In genomic region chr5:14465086-14465485, GRCh38 we compare ENCODE assay signal across 17 cellular contexts.
DNase-seq lines count a peak whose midpoint lies in the region; ATAC-seq and TF ChIP-seq lines count a peak whose summit lies in the region.
"Had no signal": no experiment of that assay in that cellular context is flagged by ENCODE, and none has a peak within 500 bp of the region (broad histone marks: within the 10 kb centered on the region; RNA-seq: fewer than 3 reads in every experiment).

No MANE protein-coding gene starts in this region.

- H3K9me2 ChIP-seq in PC-3 (replicated peaks; ENCODE audit: low read length) = no peaks in the 10 kb centered on the region

- H3K27me3 ChIP-seq in H9 (ENCODE audit: insufficient read depth, low read length) = no peaks in the 10 kb centered on the region
- H3K27me3 ChIP-seq in PC-3 (ENCODE audit: low read length) = no peaks in the 10 kb centered on the region
- H3K27me3 ChIP-seq in psoas muscle (ENCODE audit: insufficient read depth in 3 of 3, low read length in 2 of 3) = no peaks in the 10 kb centered on the region
- H3K27me3 ChIP-seq: breast epithelium had no signal

- intact Hi-C loops in PC-3 (cut with micrococcal nuclease) (no loop called here), psoas muscle (cut with DNase I) (no loop called here)

- no peaks in the 10 kb centered on the region for H3K27me3 Mint-ChIP-seq in H9 (ENCODE audit: low read depth)
- H3K27me3 Mint-ChIP-seq: activated B cell treated with CpG ODN at 0.5 μM for 24 hours had no signal

- no peak overlapping the region for H3K4ac ChIP-seq in H9 (ENCODE audit: low read depth, low read length)

- H3K4me3 Mint-ChIP-seq in H9 = no peak overlapping the region
- H3K4me3 Mint-ChIP-seq: activated B cell treated with CpG ODN at 0.5 μM for 24 hours had no signal

- CTCF ChIA-PET in PC-3 (lab: Charles Lee) = no interaction called here
- CTCF ChIA-PET in RWPE1 (lab: Yijun Ruan, JAX) = no interaction called here

- H2AFZ ChIP-seq in H9 (ENCODE audit: low read length) (no peak overlapping the region), PC-3 (ENCODE audit: low read length) (no peak overlapping the region)

- no peak overlapping the region for H2BK5ac ChIP-seq in H9 (ENCODE audit: insufficient read length, low read length)

- H3K56ac ChIP-seq in H9 (ENCODE audit: insufficient read length, low read depth, low read length) = no peak overlapping the region

- H4K20me1 ChIP-seq in H9 (ENCODE audit: control insufficient read depth, insufficient read depth, insufficient read length) (no peaks in the 10 kb centered on the region), PC-3 (ENCODE audit: low read length) (no peaks in the 10 kb centered on the region)

- H4K5ac ChIP-seq in H9 (ENCODE audit: insufficient read length, low read depth, low read length) = no peak overlapping the region

- H2AK5ac ChIP-seq in H9 (ENCODE audit: insufficient read length, low read length) = no peak overlapping the region

- ATAC-seq in PC-3 = no peak
- ATAC-seq in psoas muscle = peak in 3 of 4 donors; percentile 71 to 78 (median 72)

- no peak for TF ChIP-seq CTCF in H9 (conservative IDR thresholded peaks at IDR 0.05)
- TF ChIP-seq CTCF in PC-3 (conservative IDR thresholded peaks at IDR 0.05; ENCODE audit: low read depth, low read length) = no peak
- TF ChIP-seq CTCF in fibroblast of mammary gland (conservative IDR thresholded peaks at IDR 0.05; ENCODE audit: control insufficient read depth, insufficient read depth, low read depth, low read length) = no peak
- no peak for TF ChIP-seq CTCF in psoas muscle (IDR thresholded peaks at IDR 0.05)
- no peak for TF ChIP-seq CTCF in RWPE1 (conservative IDR thresholded peaks at IDR 0.05; ENCODE audit: low read depth)

- no peak overlapping the region for H3K23ac ChIP-seq in H9 (ENCODE audit: insufficient read length, low read depth, low read length)

- no peak overlapping the region for H4K91ac ChIP-seq in H9 (ENCODE audit: insufficient read length, low read depth, low read length)

- POLR2A ChIA-PET in PC-3 (lab: Charles Lee; ENCODE audit: unreplicated experiment) = interaction anchor here (0.7 kb wide), 1 partner anchor 10 kb away, joined by 5 read pairs; no protein-coding TSS in a partner anchor
- POLR2A ChIA-PET in RWPE1 (lab: Yijun Ruan, JAX; ENCODE audit: low non-redundant PET) = interaction anchor here (0.6 kb wide), 1 partner anchor 19 kb away, joined by 7 read pairs; no protein-coding TSS in a partner anchor

- H2BK20ac ChIP-seq in H9 (ENCODE audit: low read depth, low read length, poor library complexity, severe bottlenecking) = no peak overlapping the region

- H3K9ac ChIP-seq in H9 (ENCODE audit: extremely low read depth, insufficient read length, low read length) = no peak overlapping the region
- H3K9ac ChIP-seq in PC-3 (ENCODE audit: low read length) = no peak overlapping the region

- H3K79me2 ChIP-seq in H9 (ENCODE audit: insufficient read depth, low read length) (no peaks in the 10 kb centered on the region), PC-3 (ENCODE audit: low read length) (peaks cover 3% of the 10 kb centered on the region; the same call in 1 of the 2 replicates)

- DNase-seq in H9 = no peak
- DNase-seq in PC-3 = no peak
- peak; percentile 81 for DNase-seq in fibroblast of mammary gland (ENCODE audit: low read depth)
- no peak for DNase-seq in psoas muscle
- DNase-seq in substantia nigra (lab: John Stamatoyannopoulos, UW) = no peak
- DNase-seq in cortex of kidney (lab: John Stamatoyannopoulos, UW) = no peak
- no peak for DNase-seq in T-helper 2 cell
- DNase-seq in RWPE1 (ENCODE audit: low spot score) = no peak
- DNase-seq: activated B cell treated with CpG ODN at 0.5 μM for 24 hours; activated naive CD4-positive, alpha-beta T cell treated with anti-CD3 and anti-CD28 coated beads, Interleukin-2, amount 50 U/mL, for 16 hours; effector CD8-positive, alpha-beta T cell; islet precursor cell; NCI-H2227 treated with DMSO at 0.1 percent for 48 hours; posterior cingulate gyrus; stimulated activated CD4-positive, alpha-beta T cell treated with anti-CD3 and anti-CD28 coated beads, Interleukin-15, amount 100 ng/mL, for 24 hours had no signal

- no peak overlapping the region for H2BK120ac ChIP-seq in H9 (ENCODE audit: low read depth, low read length, poor library complexity, severe bottlenecking)

- H3T11ph ChIP-seq in H9 (ENCODE audit: low read length) = no peak overlapping the region

- no peaks in the 10 kb centered on the region for H3F3A ChIP-seq in PC-3 (ENCODE audit: low read length, unreplicated experiment)

- no peaks in the 10 kb centered on the region for H3K79me1 ChIP-seq in H9 (ENCODE audit: insufficient read depth, low read depth, low read length, poor library complexity, severe bottlenecking)

- peaks cover 8 to 9% of the 10 kb centered on the region in 2 experiments for H3K4me1 Mint-ChIP-seq in H9
- H3K4me1 Mint-ChIP-seq: activated B cell treated with CpG ODN at 0.5 μM for 24 hours had no signal

- no peak overlapping the region for H2BK12ac ChIP-seq in H9 (ENCODE audit: insufficient read length, low read depth, low read length)

- no peak overlapping the region for H4K8ac ChIP-seq in H9 (replicated peaks; ENCODE audit: insufficient read length, low read depth, low read length)

- no CpG with 5 or more reads among the region's 4 CpGs for WGBS in H9 (ENCODE audit: extremely low coverage, insufficient read length, low lambda C conversion rate)
- WGBS in psoas muscle, 3 donors = 63 to 83% (median 68%) methylated on average over 4 of the region's 4 CpGs

- H3K9me3 Mint-ChIP-seq in H9 = no peaks in the 10 kb centered on the region
- H3K9me3 Mint-ChIP-seq: activated B cell treated with CpG ODN at 0.5 μM for 24 hours had no signal

- peaks cover 12 to 50% (median 47%) of the 10 kb centered on the region in 3 experiments; a peak in 6 of 7 replicates for H3K36me3 Mint-ChIP-seq in H9 (ENCODE audit: insufficient read depth in 1 of 3, low read depth in 3 of 3)

- H3K4me3 ChIP-seq in PC-3 (ENCODE audit: low read length) (no peak overlapping the region), fibroblast of mammary gland (ENCODE audit: control insufficient read depth, low read depth, low read length) (no peak overlapping the region), psoas muscle (no peak overlapping the region)
- H3K4me3 ChIP-seq: breast epithelium had no signal

- BruUV-seq in PC-3 (replicated peaks; lab: Mats Ljungman, UMichigan) = no TSS peak

- no peak overlapping the region for H2BK15ac ChIP-seq in H9 (ENCODE audit: low read depth, low read length)

- H3K27ac ChIP-seq in H9 (ENCODE audit: insufficient read length, low read depth, low read length) = no peak overlapping the region
- peak overlapping the region; percentile 90; the same call in 1 of the 2 replicates for H3K27ac ChIP-seq in PC-3 (ENCODE audit: low read length)
- no peak overlapping the region for H3K27ac ChIP-seq in psoas muscle
- H3K27ac ChIP-seq in substantia nigra (ENCODE audit: low read depth, low read length, poor library complexity, severe bottlenecking) = no peak overlapping the region
- H3K27ac ChIP-seq in RWPE1 = no peak overlapping the region
- H3K27ac ChIP-seq: breast epithelium, C4-2B had no signal

- H3K14ac ChIP-seq in H9 (ENCODE audit: insufficient read depth, low read length) = no peak overlapping the region

- no peaks in the 10 kb centered on the region; the same call in 1 of the 2 replicates for H3K4me1 ChIP-seq in H9 (ENCODE audit: insufficient read depth, low read length)
- H3K4me1 ChIP-seq in PC-3 (ENCODE audit: insufficient read depth, low read length) = peaks cover 39% of the 10 kb centered on the region
- no peaks in the 10 kb centered on the region for H3K4me1 ChIP-seq in psoas muscle
- H3K4me1 ChIP-seq: breast epithelium had no signal

- peak overlapping the region; percentile 6 to 31 (median 7); a peak in 3 of 7 replicates for H3K27ac Mint-ChIP-seq in H9
- H3K27ac Mint-ChIP-seq: activated B cell treated with CpG ODN at 0.5 μM for 24 hours had no signal

- H3K18ac ChIP-seq in H9 (ENCODE audit: insufficient read length, low read depth, low read length) = no peak overlapping the region

- H3K4me2 ChIP-seq in H9 (ENCODE audit: insufficient read depth, insufficient read length, low read length) (no peak overlapping the region), PC-3 (ENCODE audit: low read length) (no peak overlapping the region)

- no peaks in the 10 kb centered on the region for H3K9me3 ChIP-seq in H9 (ENCODE audit: control insufficient read depth, low read depth, low read length)
- H3K9me3 ChIP-seq in PC-3 (ENCODE audit: low read length) = no peaks in the 10 kb centered on the region
- no peaks in the 10 kb centered on the region for H3K9me3 ChIP-seq in psoas muscle
- H3K9me3 ChIP-seq: breast epithelium had no signal

- H3K23me2 ChIP-seq in H9 (ENCODE audit: insufficient read length, low read depth, low read length, poor library complexity, severe bottlenecking) = no peaks in the 10 kb centered on the region

- H3K36me3 ChIP-seq in PC-3 (ENCODE audit: low read depth, low read length) (peaks cover 89% of the 10 kb centered on the region), psoas muscle (ENCODE audit: insufficient read depth in 1 of 2, low read depth in 1 of 2) (peaks cover 6 to 93% of the 10 kb centered on the region in 2 donors)
- H3K36me3 ChIP-seq: breast epithelium had no signal
